In the genomic region with DNA sequence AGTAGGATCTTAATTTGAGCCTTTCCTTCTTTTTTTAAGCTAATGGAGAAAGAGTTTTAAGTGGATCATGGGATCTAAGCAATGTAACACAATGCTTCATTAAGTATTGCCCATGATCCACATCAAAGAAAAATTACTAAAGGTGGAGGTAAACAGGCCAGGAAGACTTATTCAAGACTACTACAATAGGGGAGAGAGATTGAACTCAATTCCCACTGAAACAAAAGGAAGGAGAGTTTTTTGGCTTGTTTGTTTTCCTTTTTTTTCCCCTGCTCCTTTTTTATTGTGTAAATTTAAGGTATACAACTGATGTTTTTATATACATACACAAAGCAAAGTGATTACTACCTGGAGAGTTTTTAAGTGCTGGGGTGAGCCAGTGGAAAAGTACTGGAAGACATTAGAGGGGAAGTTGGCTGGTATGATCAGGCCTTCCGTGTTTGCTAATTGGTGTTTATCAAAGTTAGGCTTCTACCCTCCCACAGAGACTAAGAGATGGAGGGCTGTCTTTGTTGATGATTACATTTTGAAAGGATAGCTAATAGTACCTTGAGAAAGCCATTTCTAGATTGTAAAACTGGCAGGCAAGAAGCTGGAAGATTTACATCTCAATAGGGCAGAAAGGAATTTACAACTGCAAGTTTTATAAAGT, we compare ENCODE assay signal across 21 cellular contexts.
DNase-seq lines count a peak whose midpoint lies in the region; ATAC-seq, FAIRE-seq and TF ChIP-seq lines count a peak whose summit lies in the region.
"Had no signal": no experiment of that assay in that cellular context is flagged by ENCODE, and none has a peak within 500 bp of the region (broad histone marks: within the 10 kb centered on the region; RNA-seq: fewer than 3 reads in every experiment).

No MANE protein-coding gene starts in this region.

- H4K8ac ChIP-seq in H1 (ENCODE audit: extremely low read depth, insufficient read depth, low read length) = no peak overlapping the region

- TF ChIP-seq CTCF in GM23338 (conservative IDR thresholded peaks at IDR 0.05; ENCODE audit: low read depth in 2 of 2) = no peak
- no peak for TF ChIP-seq CTCF in H1 (IDR thresholded peaks at IDR 0.05; ENCODE audit: control extremely low read depth in 1 of 3, insufficient read depth in 1 of 3, low read depth in 1 of 3, low read length in 3 of 3)
- TF ChIP-seq CTCF in vagina (IDR thresholded peaks at IDR 0.05) = no peak

- H3K4me3 Mint-ChIP-seq in GM23338 = peak overlapping the region; percentile 47
- no peak overlapping the region for H3K4me3 Mint-ChIP-seq in activated T-helper 1 cell treated with anti-CD3 and anti-CD28 coated beads, Interleukin-12 subunit alpha, Interleukin-12 subunit beta, Interleukin-2, Interleukin-4 antibody, amounts not matched to agents 30 ng/mL and 10 ng/mL and 1 ng/mL, durations not matched to agents 14 hours and 24 hours and 36 hours
- H3K4me3 Mint-ChIP-seq: CD4-positive, CD25-positive, alpha-beta regulatory T cell had no signal

- peaks cover 6% of the 10 kb centered on the region for H3K27me3 Mint-ChIP-seq in GM23338 (ENCODE audit: insufficient read depth, low read depth, poor library complexity)
- no peaks in the 10 kb centered on the region for H3K27me3 Mint-ChIP-seq in activated T-helper 1 cell treated with anti-CD3 and anti-CD28 coated beads, Interleukin-12 subunit alpha, Interleukin-12 subunit beta, Interleukin-2, Interleukin-4 antibody, amounts not matched to agents 30 ng/mL and 10 ng/mL and 1 ng/mL, durations not matched to agents 14 hours and 24 hours and 36 hours (ENCODE audit: insufficient read depth)
- H3K27me3 Mint-ChIP-seq: IgD-negative memory B cell had no signal

- H3K4me3 ChIP-seq in GM23338 (peak overlapping the region; percentile 5; the same call in 1 of the 2 replicates), HUES64 (ENCODE audit: low read length) (no peak overlapping the region; the same call in 1 of the 2 replicates), H1 (ENCODE audit: extremely low read depth in 1 of 4, insufficient read depth in 2 of 4, low read depth in 3 of 4, low read length in 4 of 4) (peak overlapping the region in 1 of 4 experiments; percentile 33; a peak in 1 of 8 replicates), vagina (no peak overlapping the region)
- H3K4me3 ChIP-seq: GM12878 had no signal

- no peak overlapping the region for H3K4ac ChIP-seq in H1 (replicated peaks; ENCODE audit: insufficient read length, low read depth, low read length)

- H3K9me2 ChIP-seq in GM23338 (ENCODE audit: insufficient read depth) = no peaks in the 10 kb centered on the region

- H3K9me3 ChIP-seq in HUES64 (ENCODE audit: insufficient read depth, low read depth, low read length) (no peaks in the 10 kb centered on the region), H1 (ENCODE audit: insufficient read depth in 2 of 2, low read depth in 1 of 2, low read length in 1 of 2) (no peaks in the 10 kb centered on the region), vagina (no peaks in the 10 kb centered on the region)

- no peaks in the 10 kb centered on the region for H3K36me3 Mint-ChIP-seq in GM23338 (ENCODE audit: low read depth)
- H3K36me3 Mint-ChIP-seq in activated T-helper 1 cell treated with anti-CD3 and anti-CD28 coated beads, Interleukin-12 subunit alpha, Interleukin-12 subunit beta, Interleukin-2, Interleukin-4 antibody, amounts not matched to agents 30 ng/mL and 10 ng/mL and 1 ng/mL, durations not matched to agents 14 hours and 24 hours and 36 hours (ENCODE audit: low read depth) = no peaks in the 10 kb centered on the region
- H3K36me3 Mint-ChIP-seq: CD4-positive, CD25-positive, alpha-beta regulatory T cell; IgD-negative memory B cell had no signal

- no peaks in the 10 kb centered on the region for H3K23me2 ChIP-seq in H1 (ENCODE audit: low read depth, low read length)

- ATAC-seq in GM23338 (peak; percentile 96), HG03521 (IDR thresholded peaks at IDR 0.05; ENCODE audit: unreplicated experiment) (no peak), GM21786 (IDR thresholded peaks at IDR 0.05; ENCODE audit: unreplicated experiment) (no peak)
- ATAC-seq: GM12878, Panc1, Right ventricle myocardium inferior, SK-N-SH treated with all-trans-retinoic acid at 6 μM for 48 hours had no signal

- H3K9ac ChIP-seq in HUES64 (ENCODE audit: low read depth, low read length) (no peak overlapping the region), H1 (replicated peaks in 1 of 4; ENCODE audit: extremely low read depth in 1 of 4, low read depth in 3 of 4, low read length in 3 of 4) (no peak overlapping the region)

- no peaks in the 10 kb centered on the region for H3K9me3 Mint-ChIP-seq in GM23338
- no peaks in the 10 kb centered on the region for H3K9me3 Mint-ChIP-seq in activated T-helper 1 cell treated with anti-CD3 and anti-CD28 coated beads, Interleukin-12 subunit alpha, Interleukin-12 subunit beta, Interleukin-2, Interleukin-4 antibody, amounts not matched to agents 30 ng/mL and 10 ng/mL and 1 ng/mL, durations not matched to agents 14 hours and 24 hours and 36 hours

- no peak overlapping the region for H4K5ac ChIP-seq in H1 (ENCODE audit: insufficient read length, low read depth, low read length)

- H4K20me1 ChIP-seq in GM23338 (replicated peaks; ENCODE audit: insufficient read depth) (no peaks in the 10 kb centered on the region), H1 (replicated peaks in 1 of 2; ENCODE audit: control insufficient read depth in 1 of 2, insufficient read depth in 2 of 2, low read length in 2 of 2) (no peaks in the 10 kb centered on the region)

- H3K18ac ChIP-seq in H1 (ENCODE audit: extremely low read depth, low read length) = no peak overlapping the region

- TF ChIP-seq POLR2A in H1 (IDR thresholded peaks at IDR 0.05; ENCODE audit: control extremely low read depth in 1 of 2, low read depth in 2 of 2, low read length in 2 of 2) = no peak
- TF ChIP-seq POLR2A in vagina (IDR thresholded peaks at IDR 0.05) = no peak

- H3K79me2 ChIP-seq in GM23338 (replicated peaks; ENCODE audit: insufficient read depth) = no peaks in the 10 kb centered on the region
- H3K79me2 ChIP-seq in H1 (ENCODE audit: control insufficient read depth in 1 of 2, insufficient read depth in 2 of 2, low read length in 2 of 2) = no peaks in the 10 kb centered on the region

- CTCF ChIA-PET in H1 (lab: Charles Lee; ENCODE audit: partially characterized antibody) = interaction anchor here (0.6 to 2.4 kb wide), 4 partner anchors 13 to 123 kb away, joined by 4 to 5 read pairs (median 5); no protein-coding TSS in a partner anchor

- H3K36me3 ChIP-seq in GM23338 (ENCODE audit: insufficient read depth) (no peaks in the 10 kb centered on the region), HUES64 (ENCODE audit: insufficient read depth, low read length) (no peaks in the 10 kb centered on the region), H1 (ENCODE audit: control insufficient read depth in 2 of 4, insufficient read depth in 4 of 4, low read length in 3 of 4) (no peaks in the 10 kb centered on the region), vagina (no peaks in the 10 kb centered on the region)

- no peak overlapping the region for H3K14ac ChIP-seq in H1 (ENCODE audit: insufficient read length)

- TF ChIP-seq RAD21 in H1 (IDR thresholded peaks at IDR 0.05 in 1 of 2, conservative IDR thresholded peaks at IDR 0.05 in 1 of 2; ENCODE audit: low read depth in 2 of 2, low read length in 2 of 2) = no peak

- no peaks in the 10 kb centered on the region for H3F3A ChIP-seq in GM23338 (replicated peaks; ENCODE audit: low read depth)

- peak overlapping the region; percentile 16 for H3K4me2 ChIP-seq in GM23338
- H3K4me2 ChIP-seq in H1 (ENCODE audit: insufficient read depth in 1 of 2, low read depth in 2 of 2, low read length in 2 of 2) = peak overlapping the region; percentile 32 to 45; a peak in 2 of 4 replicates

- POLR2A ChIA-PET in H1 (lab: Charles Lee; ENCODE audit: partially characterized antibody) = no interaction called here

- no peak overlapping the region for H2AK5ac ChIP-seq in H1 (ENCODE audit: low read depth, low read length)

- intact Hi-C loops in activated T-helper 1 cell treated with anti-CD3 and anti-CD28 coated beads, Interleukin-12 subunit alpha, Interleukin-12 subunit beta, Interleukin-2, Interleukin-4 antibody, amounts not matched to agents 30 ng/mL and 10 ng/mL and 1 ng/mL, durations not matched to agents 14 hours and 24 hours and 36 hours (cut with micrococcal nuclease) = no loop called here
- intact Hi-C loops in vagina (cut with DNase I) = no loop called here

- no peak overlapping the region for H2BK120ac ChIP-seq in H1 (replicated peaks; ENCODE audit: low read depth, low read length)

- peak overlapping the region; percentile 88 for H3K27ac ChIP-seq in GM23338 (ENCODE audit: low read depth)
- peak overlapping the region; percentile 34 for H3K27ac ChIP-seq in HUES64 (ENCODE audit: low read depth, low read length)
- peak overlapping the region; percentile 33; the same call in 1 of the 2 replicates for H3K27ac ChIP-seq in H1 (ENCODE audit: low read depth, low read length)
- no peak overlapping the region for H3K27ac ChIP-seq in vagina

- no peaks in the 10 kb centered on the region for H3K79me1 ChIP-seq in H1 (ENCODE audit: low read depth, low read length)

- no peak overlapping the region for H3K23ac ChIP-seq in H1 (ENCODE audit: insufficient read length)

- peak; percentile 88 for DNase-seq in GM23338 (ENCODE audit: low spot score)
- DNase-seq in H1 (ENCODE audit: low read depth in 1 of 2, low spot score in 2 of 2) = peak; percentile 55 to 56
- DNase-seq in iPS-NIHi11 (ENCODE audit: low spot score) = peak; percentile 47
- no peak for DNase-seq in activated T-helper 1 cell treated with anti-CD3 and anti-CD28 coated beads, Interleukin-12 subunit alpha, Interleukin-12 subunit beta, Interleukin-2, Interleukin-4 antibody, amounts not matched to agents 30 ng/mL and 10 ng/mL and 1 ng/mL, durations not matched to agents 14 hours and 24 hours and 36 hours (ENCODE audit: low spot score)
- DNase-seq in vagina (ENCODE audit: extremely low spot score in 2 of 2) = no peak
- DNase-seq: ACHN; CD4-positive, CD25-positive, alpha-beta regulatory T cell; DMS53; NCI-H1436; NCI-H2029 treated with DMSO at 0.1 percent for 48 hours; NCI-H524; NK-92 treated with Interleukin-12 subunit alpha and Interleukin-12 subunit beta, amount 100 ng/mL, for 24 hours had no signal

- peak in 1 of 2 experiments; percentile 29; a peak in 1 of 3 replicates for TF ChIP-seq EP300 in H1 (IDR thresholded peaks at IDR 0.05; ENCODE audit: borderline replicate concordance in 1 of 2, low read depth in 2 of 2, low read length in 2 of 2)

- no peak overlapping the region for H3K56ac ChIP-seq in H1 (replicated peaks; ENCODE audit: insufficient read length, low read depth, low read length)

- H2AFZ ChIP-seq in GM23338 (no peak overlapping the region), H1 (ENCODE audit: low read length) (no peak overlapping the region)

- peak; percentile 98 for FAIRE-seq in H1 (lab: Jason Lieb, UNC)
- FAIRE-seq: GM12878, H54 had no signal

- H2BK20ac ChIP-seq in H1 (ENCODE audit: low read length) = no peak overlapping the region

- H2BK15ac ChIP-seq in H1 (ENCODE audit: low read length) = no peak overlapping the region

- peak overlapping the region; percentile 14; the same call in 1 of the 2 replicates for H2BK5ac ChIP-seq in H1 (ENCODE audit: low read depth, low read length)

- no peak overlapping the region for H4K91ac ChIP-seq in H1 (replicated peaks; ENCODE audit: insufficient read length, low read length)

- 0% methylated on average over 1 of the region's 1 CpG for WGBS in HUES64
- 0% methylated on average over 1 of the region's 1 CpG; no CpG with 5 or more reads in 1 of the 2 experiments for WGBS in H1 (ENCODE audit: extremely low coverage in 1 of 2, insufficient coverage in 1 of 2, insufficient read length in 1 of 2, insufficient replicate concordance in 2 of 2, low coverage in 1 of 2, low lambda C conversion rate in 2 of 2, missing lambda C conversion rate in 1 of 2), 2 experiments

- H3K4me1 Mint-ChIP-seq in GM23338 = peaks cover 42% of the 10 kb centered on the region
- H3K4me1 Mint-ChIP-seq in activated T-helper 1 cell treated with anti-CD3 and anti-CD28 coated beads, Interleukin-12 subunit alpha, Interleukin-12 subunit beta, Interleukin-2, Interleukin-4 antibody, amounts not matched to agents 30 ng/mL and 10 ng/mL and 1 ng/mL, durations not matched to agents 14 hours and 24 hours and 36 hours (ENCODE audit: low read depth) = no peaks in the 10 kb centered on the region
- H3K4me1 Mint-ChIP-seq: IgD-negative memory B cell had no signal

- H3K27me3 ChIP-seq in GM23338 (ENCODE audit: insufficient read depth) (no peaks in the 10 kb centered on the region), HUES64 (ENCODE audit: insufficient read depth, low read length) (no peaks in the 10 kb centered on the region), H1 (replicated peaks in 1 of 4; ENCODE audit: control insufficient read depth in 3 of 4, extremely low read depth in 1 of 4, insufficient read depth in 3 of 4, low read length in 3 of 4) (no peaks in the 10 kb centered on the region), vagina (no peaks in the 10 kb centered on the region)

- no peak overlapping the region; the same call in 1 of the 2 replicates for H2BK12ac ChIP-seq in H1 (ENCODE audit: low read depth, low read length)

- H3K27ac Mint-ChIP-seq in GM23338 = peak overlapping the region; percentile 77
- no peak overlapping the region for H3K27ac Mint-ChIP-seq in activated T-helper 1 cell treated with anti-CD3 and anti-CD28 coated beads, Interleukin-12 subunit alpha, Interleukin-12 subunit beta, Interleukin-2, Interleukin-4 antibody, amounts not matched to agents 30 ng/mL and 10 ng/mL and 1 ng/mL, durations not matched to agents 14 hours and 24 hours and 36 hours
- H3K27ac Mint-ChIP-seq: CD4-positive, CD25-positive, alpha-beta regulatory T cell; IgD-negative memory B cell had no signal

- peaks cover 33% of the 10 kb centered on the region for H3K4me1 ChIP-seq in GM23338 (ENCODE audit: insufficient read depth)
- peaks cover 34% of the 10 kb centered on the region for H3K4me1 ChIP-seq in HUES64 (ENCODE audit: insufficient read depth, low read length)
- peaks cover 0 to 13% (median 5%) of the 10 kb centered on the region in 4 experiments; a peak in 5 of 7 replicates for H3K4me1 ChIP-seq in H1 (replicated peaks in 1 of 4; ENCODE audit: control insufficient read depth in 3 of 4, insufficient read depth in 4 of 4, low read length in 3 of 4)
- H3K4me1 ChIP-seq in vagina = no peaks in the 10 kb centered on the region

Comparison
In these comparisons a context has a peak if more than half of its experiments do, and no peak if none do; other contexts are left out.
1. DNase-seq: peak in GM23338 (single experiment), H1 (2 of 2) and iPS-NIHi11 (single experiment); none in activated T-helper 1 cell treated with anti-CD3 and anti-CD28 coated beads, Interleukin-12 subunit alpha, Interleukin-12 subunit beta, Interleukin-2, Interleukin-4 antibody, amounts not matched to agents 30 ng/mL and 10 ng/mL and 1 ng/mL, durations not matched to agents 14 hours and 24 hours and 36 hours (single experiment) and vagina (0 of 2).